In genomic region chr7:99459087-99459486, GRCh38 we compare ENCODE assay signal across 9 cellular contexts. TPM values are rescaled to one million over a fixed set of nuclear protein-coding genes. Genes with fewer than 3 reads are reported as not detected.
A peak's percentile ranks its signal among the peaks of the same experiment; 100 is the strongest.
DNase-seq lines count a peak whose midpoint lies in the region; ATAC-seq and TF ChIP-seq lines count a peak whose summit lies in the region.
"Had no signal": no experiment of that assay in that cellular context is flagged by ENCODE, and none has a peak within 500 bp of the region (broad histone marks: within the 10 kb centered on the region; RNA-seq: fewer than 3 reads in every experiment).

No MANE protein-coding gene starts in this region.

- DNase-seq in stimulated activated CD4-positive, alpha-beta T cell treated with anti-CD3 and anti-CD28 coated beads, Interleukin-1b, Interleukin-23, amount 100 ng/mL, for 48 hours = peak; percentile 44
- DNase-seq in stimulated activated CD4-positive, alpha-beta T cell treated with anti-CD3 and anti-CD28 coated beads, Interleukin-4, amount 100 ng/mL, for 4 hours = no peak
- DNase-seq in RWPE1 (ENCODE audit: low spot score) (no peak), endodermal cell (peak; percentile 79), upper lobe of right lung (no peak), NCI-H2107 treated with DMSO at 0.1 percent for 48 hours (lab: John Stamatoyannopoulos, UW; ENCODE audit: unreplicated experiment) (no peak)

- peak; percentile 21 for ATAC-seq in upper lobe of right lung
- no peak for ATAC-seq in HG02623 (IDR thresholded peaks at IDR 0.05; ENCODE audit: unreplicated experiment)
- ATAC-seq in GM21528 (IDR thresholded peaks at IDR 0.05; ENCODE audit: low FRiP score, unreplicated experiment) = no peak

- H3K27ac ChIP-seq in RWPE1 = peak overlapping the region; percentile 34
- H3K27ac ChIP-seq in endodermal cell (ENCODE audit: low read depth, low read length) = no peak overlapping the region
- no peak overlapping the region for H3K27ac ChIP-seq in upper lobe of right lung
- H3K27ac ChIP-seq: SJSA1 had no signal

- H3K27me3 ChIP-seq in endodermal cell (ENCODE audit: control insufficient read depth, insufficient read depth, low read length, poor library complexity, severe bottlenecking) (no peaks in the 10 kb centered on the region), upper lobe of right lung (no peaks in the 10 kb centered on the region)
- H3K27me3 ChIP-seq: SJSA1 had no signal

- no peaks in the 10 kb centered on the region for H3K27me3 Mint-ChIP-seq in endodermal cell (ENCODE audit: insufficient read depth)

- H3K4me3 Mint-ChIP-seq in endodermal cell = no peak overlapping the region

- intact Hi-C loops in upper lobe of right lung (cut with DNase I) = no loop called here

- WGBS in endodermal cell (ENCODE audit: insufficient coverage in 1 of 2, insufficient read length in 1 of 2), 2 experiments = 92 to 94% methylated on average over 8 of the region's 8 CpGs

- H3K4me1 ChIP-seq in endodermal cell (ENCODE audit: control insufficient read depth, insufficient read depth, low read length) = no peaks in the 10 kb centered on the region
- peaks cover 5% of the 10 kb centered on the region for H3K4me1 ChIP-seq in upper lobe of right lung
- H3K4me1 ChIP-seq: SJSA1 had no signal

- TF ChIP-seq CTCF in RWPE1 (conservative IDR thresholded peaks at IDR 0.05; ENCODE audit: low read depth) (no peak; the same call in 1 of the 2 replicates), endodermal cell (conservative IDR thresholded peaks at IDR 0.05) (peak; percentile 73), upper lobe of right lung (IDR thresholded peaks at IDR 0.05) (no peak)

- peaks cover 87% of the 10 kb centered on the region for H3K36me3 Mint-ChIP-seq in endodermal cell (ENCODE audit: low read depth)

- H3K36me3 ChIP-seq in endodermal cell (ENCODE audit: control insufficient read depth, insufficient read depth, low read length) (peaks cover 83% of the 10 kb centered on the region), upper lobe of right lung (peaks cover 69% of the 10 kb centered on the region)

- H3K9me3 ChIP-seq in endodermal cell (ENCODE audit: control insufficient read depth, low read length) (no peaks in the 10 kb centered on the region), upper lobe of right lung (no peaks in the 10 kb centered on the region)
- H3K9me3 ChIP-seq: SJSA1 had no signal

- peaks cover 3% of the 10 kb centered on the region for H3K9me3 Mint-ChIP-seq in endodermal cell

- no peak overlapping the region for H3K4me3 ChIP-seq in endodermal cell (ENCODE audit: low read length)
- no peak overlapping the region for H3K4me3 ChIP-seq in upper lobe of right lung
- H3K4me3 ChIP-seq: SJSA1 had no signal

- H3K9ac ChIP-seq in endodermal cell (ENCODE audit: extremely low read depth, low read length, poor library complexity, severe bottlenecking) = no peak overlapping the region

- CTCF ChIA-PET in RWPE1 (lab: Yijun Ruan, JAX) = interaction anchor here (0.6 to 0.9 kb wide), 3 partner anchors 10 to 94 kb away, joined by 3 to 4 read pairs (median 3); no protein-coding TSS in a partner anchor

- POLR2A ChIA-PET in RWPE1 (lab: Yijun Ruan, JAX; ENCODE audit: low non-redundant PET) = no interaction called here

- peak overlapping the region; percentile 23 for H3K27ac Mint-ChIP-seq in endodermal cell

- H3K4me1 Mint-ChIP-seq in endodermal cell = no peaks in the 10 kb centered on the region

RNA-seq across cellular contexts. Expression of gene ATP5MF, which starts 6.9 kb away (rescaled TPM):
- total RNA-seq in endodermal cell (100 to 1,000 TPM; 455 to 472 TPM), upper lobe of right lung (231 TPM)
- 477 TPM for polyA plus RNA-seq in endodermal cell (2013, experiment 1 of 2)
- 427 TPM for polyA plus RNA-seq in endodermal cell (2013, experiment 2 of 2)

RNA-seq across cellular contexts. Expression of gene ZNF789, which starts 13.6 kb away (rescaled TPM):
- total RNA-seq in endodermal cell (10 to 100 TPM; 13.7 to 16.5 TPM), upper lobe of right lung (9.6 TPM)
- 14.0 TPM for polyA plus RNA-seq in endodermal cell (2013, experiment 1 of 2)
- polyA plus RNA-seq in endodermal cell (2013, experiment 2 of 2) = 11.0 TPM

RNA-seq across cellular contexts. Expression of gene CPSF4, which starts 20.3 kb away (rescaled TPM):
- total RNA-seq in endodermal cell = 100 to 1,000 TPM in 1 of 2 donors, 10 to 100 TPM in 1; 87.3 to 126 TPM
- polyA plus RNA-seq in endodermal cell (2013, experiment 1 of 2) = 89.5 TPM
- polyA plus RNA-seq in endodermal cell (2013, experiment 2 of 2) = 81.8 TPM
- total RNA-seq in upper lobe of right lung = 26.9 TPM

RNA-seq across cellular contexts. Expression of gene PTCD1, which starts 20.5 kb away (rescaled TPM):
- total RNA-seq in endodermal cell (10 to 100 TPM; 11.9 to 12.5 TPM), upper lobe of right lung (7.5 TPM)
- 5.8 TPM for polyA plus RNA-seq in endodermal cell (2013, experiment 1 of 2)
- polyA plus RNA-seq in endodermal cell (2013, experiment 2 of 2) = 5.2 TPM

RNA-seq across cellular contexts. Expression of gene ZNF394, which starts 41.0 kb away (rescaled TPM):
- total RNA-seq in endodermal cell (10 to 100 TPM; 21.0 to 22.0 TPM), upper lobe of right lung (34.5 TPM)
- 14.2 TPM for polyA plus RNA-seq in endodermal cell (2013, experiment 1 of 2)
- polyA plus RNA-seq in endodermal cell (2013, experiment 2 of 2) = 11.8 TPM

Comparison
In these comparisons a context has a peak if more than half of its experiments do, and no peak if none do; other contexts are left out.
1. DNase-seq: peak in stimulated activated CD4-positive, alpha-beta T cell treated with anti-CD3 and anti-CD28 coated beads, Interleukin-1b, Interleukin-23, amount 100 ng/mL, for 48 hours (single experiment) and endodermal cell (single experiment); none in stimulated activated CD4-positive, alpha-beta T cell treated with anti-CD3 and anti-CD28 coated beads, Interleukin-4, amount 100 ng/mL, for 4 hours (0 of 2), RWPE1 (single experiment), upper lobe of right lung (single experiment) and NCI-H2107 treated with DMSO at 0.1 percent for 48 hours (single experiment).